Comparison of ENCODE assay signal across 8 cellular contexts in the genomic region with DNA sequence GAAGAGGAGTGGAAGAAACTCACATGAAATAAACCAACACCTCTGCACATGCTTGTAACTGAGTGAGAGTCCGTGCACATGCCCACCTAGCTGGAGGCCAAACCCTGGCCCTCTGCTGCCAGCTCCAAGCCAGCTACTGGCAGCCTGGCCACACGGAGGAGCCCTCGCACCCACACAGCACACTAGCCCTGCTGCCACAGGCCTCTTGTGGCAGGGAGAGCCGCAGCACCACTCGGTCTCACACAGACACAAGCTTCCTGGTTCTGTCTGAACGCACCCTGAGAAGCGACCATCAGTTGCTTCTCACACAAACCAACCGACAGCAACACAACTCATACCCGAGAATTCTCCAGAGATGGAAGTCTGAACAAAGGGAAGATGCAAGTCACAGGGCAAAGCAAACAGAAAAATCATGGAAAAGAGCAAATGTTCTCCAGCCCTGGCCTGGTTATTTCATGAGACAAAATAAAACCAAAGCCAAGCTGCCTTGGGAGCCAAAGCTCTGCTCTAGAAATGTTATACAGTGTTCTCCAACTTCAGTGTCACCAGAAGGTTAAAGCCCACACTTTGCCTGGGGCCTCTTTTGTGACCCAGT.
DNase-seq lines count a peak whose midpoint lies in the region; ATAC-seq, FAIRE-seq and TF ChIP-seq lines count a peak whose summit lies in the region.

No MANE protein-coding gene starts in this region.

- peak overlapping the region; percentile 82 for H3K4me3 Mint-ChIP-seq in CD8-positive, alpha-beta T cell
- H3K4me3 Mint-ChIP-seq in glutamatergic neuron (ENCODE audit: unreplicated experiment) = peak overlapping the region; percentile 28

- H3K4me3 ChIP-seq in CD8-positive, alpha-beta T cell (ENCODE audit: low read depth, low read length) = peak overlapping the region; percentile 28
- peak overlapping the region in 1 of 8 donors; percentile 15 for H3K4me3 ChIP-seq in spleen
- H3K4me3 ChIP-seq in gastrocnemius medialis = no peak overlapping the region

- no peak for TF ChIP-seq POLR2A in spleen (IDR thresholded peaks at IDR 0.05)
- no peak for TF ChIP-seq POLR2A in gastrocnemius medialis (IDR thresholded peaks at IDR 0.05)

- no peaks in the 10 kb centered on the region for H3K27me3 ChIP-seq in CD8-positive, alpha-beta T cell (ENCODE audit: insufficient read depth, low read length)
- H3K27me3 ChIP-seq in spleen (replicated peaks in 1 of 7) (no peaks in the 10 kb centered on the region), gastrocnemius medialis (no peaks in the 10 kb centered on the region)

- H3K27me3 Mint-ChIP-seq in CD8-positive, alpha-beta T cell (ENCODE audit: low read depth) = no peaks in the 10 kb centered on the region
- H3K27me3 Mint-ChIP-seq in glutamatergic neuron (ENCODE audit: unreplicated experiment) = peaks cover 1% of the 10 kb centered on the region

- no peak for TF ChIP-seq CTCF in CD8-positive, alpha-beta T cell (IDR thresholded peaks at IDR 0.05)
- no peak for TF ChIP-seq CTCF in glutamatergic neuron (IDR thresholded peaks at IDR 0.05; ENCODE audit: partially characterized antibody, unreplicated experiment)
- peak; percentile 19 to 63 (median 39) for TF ChIP-seq CTCF in spleen (IDR thresholded peaks at IDR 0.05 in 8 of 11, conservative IDR thresholded peaks at IDR 0.05 in 3 of 11)
- no peak for TF ChIP-seq CTCF in gastrocnemius medialis (IDR thresholded peaks at IDR 0.05 in 4 of 5, conservative IDR thresholded peaks at IDR 0.05 in 1 of 5)

- in situ Hi-C loops in gastrocnemius medialis (cut with MboI; ENCODE audit: low sequenced_read_pairs in 4 of 4) = no loop called here

- H3K27ac ChIP-seq in CD8-positive, alpha-beta T cell (ENCODE audit: low read depth, low read length) = peak overlapping the region; percentile 39
- H3K27ac ChIP-seq in spleen = peak overlapping the region in 6 of 8 donors; percentile 39 to 72 (median 48)
- no peak overlapping the region for H3K27ac ChIP-seq in gastrocnemius medialis

- H3K4me1 Mint-ChIP-seq in CD8-positive, alpha-beta T cell (ENCODE audit: low read depth) = peaks cover 17% of the 10 kb centered on the region
- H3K4me1 Mint-ChIP-seq in glutamatergic neuron (ENCODE audit: low read depth, unreplicated experiment) = peaks cover 11% of the 10 kb centered on the region

- H3K27ac Mint-ChIP-seq in CD8-positive, alpha-beta T cell = peak overlapping the region; percentile 98
- H3K27ac Mint-ChIP-seq in glutamatergic neuron (ENCODE audit: unreplicated experiment) = peak overlapping the region; percentile 50

- no peaks in the 10 kb centered on the region for H3K9me3 Mint-ChIP-seq in CD8-positive, alpha-beta T cell
- H3K9me3 Mint-ChIP-seq in glutamatergic neuron (ENCODE audit: unreplicated experiment) = no peaks in the 10 kb centered on the region

- H3K9me3 ChIP-seq in CD8-positive, alpha-beta T cell (ENCODE audit: low read length) = no peaks in the 10 kb centered on the region
- H3K9me3 ChIP-seq in spleen (no peaks in the 10 kb centered on the region), gastrocnemius medialis (no peaks in the 10 kb centered on the region)

- DNase-seq in CD8-positive, alpha-beta T cell = peak; percentile 25 to 81 (median 60)
- DNase-seq in RCC 7860 (ENCODE audit: low spot score) = peak; percentile 21
- DNase-seq in activated effector memory CD4-positive, alpha-beta T cell treated with Interleukin-2 at 50 U/mL for 16 hours = peak; percentile 46
- DNase-seq in glutamatergic neuron = peak; percentile 60
- peak; percentile 90 for DNase-seq in spleen
- no peak for DNase-seq in gastrocnemius medialis

- ATAC-seq in CD8-positive, alpha-beta T cell = peak; percentile 96
- ATAC-seq in GM19324 (IDR thresholded peaks at IDR 0.05; ENCODE audit: low FRiP score, unreplicated experiment) (peak; percentile 95), HG03439 (IDR thresholded peaks at IDR 0.05; ENCODE audit: unreplicated experiment) (peak; percentile 90), gastrocnemius medialis (no peak)

- CTCF ChIA-PET in CD8-positive, alpha-beta T cell (lab: Charles Lee) = interaction anchor here (0.7 to 2.5 kb wide), 26 partner anchors 8 to 476 kb away, joined by 3 to 19 read pairs (median 4); no protein-coding TSS in a partner anchor

- peaks cover 18% of the 10 kb centered on the region for H3K4me1 ChIP-seq in CD8-positive, alpha-beta T cell (ENCODE audit: insufficient read depth, low read length)
- peaks cover 0 to 14% (median 6%) of the 10 kb centered on the region in 6 donors for H3K4me1 ChIP-seq in spleen
- H3K4me1 ChIP-seq in gastrocnemius medialis = no peaks in the 10 kb centered on the region

- intact Hi-C loops in CD8-positive, alpha-beta T cell (cut with DNase I, micrococcal nuclease) = loop anchor here (1.0 to 10.0 kb wide), 6 partner anchors 35 to 412 kb away; a partner anchor contains a TSS
- intact Hi-C loops in spleen (cut with DNase I; ENCODE audit: low total_unique reads) = no loop called here
- intact Hi-C loops in gastrocnemius medialis (cut with DNase I; ENCODE audit: low total_unique reads) = no loop called here

- POLR2A ChIA-PET in CD8-positive, alpha-beta T cell (lab: Charles Lee) = interaction anchor here (0.8 to 2.5 kb wide), 7 partner anchors 9 to 515 kb away, joined by 3 to 16 read pairs (median 4); a partner anchor contains a TSS

- WGBS in spleen, 5 donors = 4 to 28% (median 26%) methylated on average over 8 to 9 of the region's 9 CpGs

- no peak for FAIRE-seq in RCC 7860 (lab: Jason Lieb, UNC)

- no peaks in the 10 kb centered on the region for H3K36me3 Mint-ChIP-seq in CD8-positive, alpha-beta T cell
- no peaks in the 10 kb centered on the region for H3K36me3 Mint-ChIP-seq in glutamatergic neuron (ENCODE audit: unreplicated experiment)

- no peaks in the 10 kb centered on the region for H3K36me3 ChIP-seq in CD8-positive, alpha-beta T cell (ENCODE audit: insufficient read depth, low read length)
- H3K36me3 ChIP-seq in spleen (no peaks in the 10 kb centered on the region), gastrocnemius medialis (no peaks in the 10 kb centered on the region)

Comparison
In these comparisons a context has a peak if more than half of its experiments do, and no peak if none do; other contexts are left out.
1. ATAC-seq: peak in CD8-positive, alpha-beta T cell (single experiment), GM19324 (single experiment) and HG03439 (single experiment); none in gastrocnemius medialis (0 of 2).
2. DNase-seq: peak in CD8-positive, alpha-beta T cell (7 of 7), RCC 7860 (single experiment), activated effector memory CD4-positive, alpha-beta T cell treated with Interleukin-2 at 50 U/mL for 16 hours (single experiment), glutamatergic neuron (single experiment) and spleen (single experiment); none in gastrocnemius medialis (0 of 2).
3. H3K27ac ChIP-seq: peak in CD8-positive, alpha-beta T cell (single experiment) and spleen (6 of 8); none in gastrocnemius medialis (0 of 4).
4. CTCF ChIP-seq: peak in spleen (11 of 11); none in CD8-positive, alpha-beta T cell (single experiment), glutamatergic neuron (single experiment) and gastrocnemius medialis (0 of 5).
5. intact Hi-C loops: an anchor here in CD8-positive, alpha-beta T cell (1.0 to 10.0 kb wide); none called in spleen and gastrocnemius medialis.